ENCODE assay signal across 8 cellular contexts in the genomic region with DNA sequence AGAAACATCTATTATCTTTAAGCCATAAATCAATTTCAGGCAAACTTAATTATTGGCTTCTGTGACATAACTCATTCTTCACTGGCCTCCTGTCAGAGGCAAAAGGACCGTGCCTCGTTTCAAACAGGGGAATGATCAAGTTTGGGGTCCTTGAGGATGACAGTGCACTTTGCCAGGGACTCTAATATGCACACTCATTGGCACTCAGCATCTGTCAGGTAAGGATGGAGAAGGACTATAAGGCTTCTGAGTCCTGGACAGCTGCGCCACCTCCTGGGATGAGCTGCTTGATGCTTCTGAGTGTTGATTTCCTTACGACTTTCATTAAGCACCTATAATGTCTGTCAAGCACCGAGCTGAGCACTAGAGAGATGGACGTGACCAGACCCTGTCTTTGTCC. TPM values are rescaled to one million over a fixed set of nuclear protein-coding genes. Genes with fewer than 3 reads are reported as not detected.
DNase-seq lines count a peak whose midpoint lies in the region; ATAC-seq and TF ChIP-seq lines count a peak whose summit lies in the region.

No MANE protein-coding gene starts in this region.

- no peak overlapping the region for H3K27ac ChIP-seq in transverse colon

- TF ChIP-seq CTCF in Loucy (conservative IDR thresholded peaks at IDR 0.05; ENCODE audit: low read length) = peak; percentile 47
- peak in 4 of 5 experiments; percentile 25 to 50 (median 30) for TF ChIP-seq CTCF in transverse colon (IDR thresholded peaks at IDR 0.05)

- no peaks in the 10 kb centered on the region for H3K9me3 Mint-ChIP-seq in activated naive CD8-positive, alpha-beta T cell treated with anti-CD3 and anti-CD28 coated beads, Interleukin-2, amount 50 U/mL, for 24 hours
- no peaks in the 10 kb centered on the region for H3K9me3 Mint-ChIP-seq in activated naive CD8-positive, alpha-beta T cell treated with anti-CD3 and anti-CD28 coated beads for 36 hours

- no peak for TF ChIP-seq EP300 in transverse colon (IDR thresholded peaks at IDR 0.05; ENCODE audit: low read depth)

- H3K36me3 Mint-ChIP-seq in activated naive CD8-positive, alpha-beta T cell treated with anti-CD3 and anti-CD28 coated beads, Interleukin-2, amount 50 U/mL, for 24 hours (ENCODE audit: low read depth) = no peaks in the 10 kb centered on the region
- no peaks in the 10 kb centered on the region for H3K36me3 Mint-ChIP-seq in activated naive CD8-positive, alpha-beta T cell treated with anti-CD3 and anti-CD28 coated beads for 36 hours

- H3F3A ChIP-seq in Loucy (ENCODE audit: low read depth) = no peaks in the 10 kb centered on the region

- H3K36me3 ChIP-seq in Loucy (ENCODE audit: insufficient read depth, low read length) (no peaks in the 10 kb centered on the region), transverse colon (no peaks in the 10 kb centered on the region)

- no peak overlapping the region for H3K9ac ChIP-seq in Loucy (ENCODE audit: low read depth, low read length, poor library complexity, severe bottlenecking)

- TF ChIP-seq POLR2A in transverse colon (IDR thresholded peaks at IDR 0.05) = no peak

- no peaks in the 10 kb centered on the region for H3K4me1 Mint-ChIP-seq in activated naive CD8-positive, alpha-beta T cell treated with anti-CD3 and anti-CD28 coated beads, Interleukin-2, amount 50 U/mL, for 24 hours
- H3K4me1 Mint-ChIP-seq in activated naive CD8-positive, alpha-beta T cell treated with anti-CD3 and anti-CD28 coated beads for 36 hours = no peaks in the 10 kb centered on the region

- H3K4me1 ChIP-seq in Loucy (ENCODE audit: insufficient read depth, low read length, poor library complexity, severe bottlenecking) = no peaks in the 10 kb centered on the region
- H3K4me1 ChIP-seq in transverse colon = no peaks in the 10 kb centered on the region

- H3K4me3 ChIP-seq in Loucy (ENCODE audit: low read length, poor library complexity, severe bottlenecking) (no peak overlapping the region), transverse colon (no peak overlapping the region)

- no peaks in the 10 kb centered on the region for H3K9me3 ChIP-seq in Loucy (ENCODE audit: insufficient read depth, low read depth, low read length)
- no peaks in the 10 kb centered on the region for H3K9me3 ChIP-seq in transverse colon

- intact Hi-C loops in transverse colon (cut with DNase I; ENCODE audit: low total_unique reads) = no loop called here

- no peak overlapping the region for H3K4me3 Mint-ChIP-seq in activated naive CD8-positive, alpha-beta T cell treated with anti-CD3 and anti-CD28 coated beads, Interleukin-2, amount 50 U/mL, for 24 hours
- H3K4me3 Mint-ChIP-seq in activated naive CD8-positive, alpha-beta T cell treated with anti-CD3 and anti-CD28 coated beads for 36 hours = no peak overlapping the region

- H3K27ac Mint-ChIP-seq in activated naive CD8-positive, alpha-beta T cell treated with anti-CD3 and anti-CD28 coated beads, Interleukin-2, amount 50 U/mL, for 24 hours = no peak overlapping the region
- no peak overlapping the region for H3K27ac Mint-ChIP-seq in activated naive CD8-positive, alpha-beta T cell treated with anti-CD3 and anti-CD28 coated beads for 36 hours

- H3K9me2 ChIP-seq in Loucy (replicated peaks; ENCODE audit: low read depth, low read length) = no peaks in the 10 kb centered on the region

- 38 to 40% methylated on average over 4 to 6 of the region's 6 CpGs for WGBS in transverse colon (ENCODE audit: low coverage in 1 of 2), 2 donors

- DNase-seq in activated naive CD8-positive, alpha-beta T cell treated with anti-CD3 and anti-CD28 coated beads, Interleukin-2, amount 50 U/mL, for 24 hours = peak; percentile 4
- no peak for DNase-seq in activated naive CD8-positive, alpha-beta T cell treated with anti-CD3 and anti-CD28 coated beads for 36 hours
- DNase-seq in T47D (ENCODE audit: low read depth in 1 of 2, low spot score in 1 of 2) (peak; percentile 28 to 76), transverse colon (peak; percentile 43), cortex of kidney (lab: John Stamatoyannopoulos, UW) (no peak)
- DNase-seq in stimulated activated CD4-positive, alpha-beta T cell treated with anti-CD3 and anti-CD28 coated beads, Interleukin-4, amount 100 ng/mL, for 4 hours = no peak

- no peaks in the 10 kb centered on the region for H3K27me3 ChIP-seq in Loucy (ENCODE audit: insufficient read depth, low read length, poor library complexity, severe bottlenecking)
- H3K27me3 ChIP-seq in transverse colon = peaks cover 2% of the 10 kb centered on the region

- ATAC-seq in activated naive CD8-positive, alpha-beta T cell treated with anti-CD3 and anti-CD28 coated beads, Interleukin-2, amount 50 U/mL, for 24 hours = no peak
- ATAC-seq in GM21381 (IDR thresholded peaks at IDR 0.05; ENCODE audit: unreplicated experiment) = no peak

- no peak overlapping the region for H3K4me2 ChIP-seq in Loucy (ENCODE audit: low read depth, low read length, poor library complexity, severe bottlenecking)

- no peaks in the 10 kb centered on the region for H4K20me1 ChIP-seq in Loucy (ENCODE audit: insufficient read depth, low read length, poor library complexity, severe bottlenecking)

- no peaks in the 10 kb centered on the region for H3K27me3 Mint-ChIP-seq in activated naive CD8-positive, alpha-beta T cell treated with anti-CD3 and anti-CD28 coated beads, Interleukin-2, amount 50 U/mL, for 24 hours
- H3K27me3 Mint-ChIP-seq in activated naive CD8-positive, alpha-beta T cell treated with anti-CD3 and anti-CD28 coated beads for 36 hours = peaks cover 3% of the 10 kb centered on the region

- no peaks in the 10 kb centered on the region for H3K79me2 ChIP-seq in Loucy (ENCODE audit: insufficient read depth, low read length)

- in situ Hi-C loops in T47D (cut with HindIII; ENCODE audit: low pct_unique_long_range_greater_than_20kb, low sequenced_read_pairs) (no loop called here), transverse colon (cut with MboI; ENCODE audit: low pct_ligation_motif_present in 1 of 4, low pct_unique_long_range_greater_than_20kb in 1 of 4, low sequenced_read_pairs in 3 of 4) (no loop called here)

- no peak overlapping the region for H2AFZ ChIP-seq in Loucy (ENCODE audit: low read length)

RNA-seq across cellular contexts. Expression of gene BPIFC, which starts 20.2 kb away (rescaled TPM):
- total RNA-seq in activated naive CD8-positive, alpha-beta T cell treated with anti-CD3 and anti-CD28 coated beads for 36 hours = not detected
- total RNA-seq in transverse colon = not detected

RNA-seq across cellular contexts. Expression of gene FBXO7, which starts 30.5 kb away (rescaled TPM):
- 10 to 100 TPM; 87.9 to 90.2 TPM for total RNA-seq in activated naive CD8-positive, alpha-beta T cell treated with anti-CD3 and anti-CD28 coated beads for 36 hours
- total RNA-seq in transverse colon = 10 to 100 TPM; 70.3 to 80.1 (median 76.4) TPM

RNA-seq across cellular contexts. Expression of gene RTCB, which starts 32.0 kb away (rescaled TPM):
- total RNA-seq in activated naive CD8-positive, alpha-beta T cell treated with anti-CD3 and anti-CD28 coated beads for 36 hours = 100 to 1,000 TPM; 102 to 105 TPM
- total RNA-seq in transverse colon = 100 to 1,000 TPM in 1 of 4 donors, 10 to 100 TPM in 3; 55.4 to 104 (median 84.0) TPM

Comparison
In these comparisons a context has a peak if more than half of its experiments do, and no peak if none do; other contexts are left out.
1. DNase-seq: peak in activated naive CD8-positive, alpha-beta T cell treated with anti-CD3 and anti-CD28 coated beads, Interleukin-2, amount 50 U/mL, for 24 hours (single experiment), T47D (2 of 2) and transverse colon (single experiment); none in activated naive CD8-positive, alpha-beta T cell treated with anti-CD3 and anti-CD28 coated beads for 36 hours (single experiment), cortex of kidney (single experiment) and stimulated activated CD4-positive, alpha-beta T cell treated with anti-CD3 and anti-CD28 coated beads, Interleukin-4, amount 100 ng/mL, for 4 hours (0 of 2).